Comparison of ENCODE assay signal across 23 cellular contexts in the genomic region with DNA sequence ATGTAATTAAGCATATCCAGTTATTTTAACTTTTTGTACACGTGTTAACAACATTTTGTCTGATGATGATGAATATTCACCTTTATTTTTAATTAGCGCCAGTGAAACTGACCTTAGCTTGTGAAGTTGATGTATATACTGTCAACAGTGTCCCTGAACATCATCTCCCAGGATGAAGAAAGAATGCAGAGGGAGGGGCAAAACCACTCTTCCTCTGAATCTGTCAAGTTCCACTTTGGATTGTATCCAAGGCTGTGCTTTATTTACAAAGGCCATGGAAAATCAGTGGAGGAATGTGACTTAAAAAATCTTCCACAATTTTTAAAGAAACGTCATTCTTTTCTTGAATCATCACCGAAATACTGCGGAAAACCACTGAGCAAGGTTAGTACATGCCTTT. TPM values are rescaled to one million over a fixed set of nuclear protein-coding genes. Genes with fewer than 3 reads are reported as not detected.
A peak's percentile ranks its signal among the peaks of the same experiment; 100 is the strongest.
DNase-seq lines count a peak whose midpoint lies in the region; ATAC-seq, FAIRE-seq and TF ChIP-seq lines count a peak whose summit lies in the region.
"Had no signal": no experiment of that assay in that cellular context is flagged by ENCODE, and none has a peak within 500 bp of the region (broad histone marks: within the 10 kb centered on the region; RNA-seq: fewer than 3 reads in every experiment).

No MANE protein-coding gene starts in this region.

- no peak for TF ChIP-seq POLR2A in HepG2 (IDR thresholded peaks at IDR 0.05; ENCODE audit: insufficient read depth in 1 of 2, low read depth in 2 of 2, low read length in 2 of 2)

- H3K4me1 ChIP-seq in HepG2 (ENCODE audit: insufficient read depth, low read length) = peaks cover 93% of the 10 kb centered on the region

- H3K4me2 ChIP-seq in HepG2 (ENCODE audit: low read depth, low read length) = peak overlapping the region; percentile 79
- H3K4me2 ChIP-seq: hepatocyte had no signal

- intact Hi-C loops in HepG2 (cut with micrococcal nuclease; ENCODE audit: unreplicated experiment) = no loop called here

- no peaks in the 10 kb centered on the region for H3K27me3 ChIP-seq in HepG2 (ENCODE audit: control insufficient read depth in 1 of 2, insufficient read depth in 2 of 2, low read length in 2 of 2)
- H3K27me3 ChIP-seq in MG63 = peaks cover 11% of the 10 kb centered on the region; the same call in 1 of the 2 replicates
- H3K27me3 ChIP-seq: esophagus squamous epithelium, hepatocyte had no signal

- no peaks in the 10 kb centered on the region for H3K79me2 ChIP-seq in HepG2 (ENCODE audit: insufficient read depth, low read length)
- H3K79me2 ChIP-seq: hepatocyte had no signal

- peak in 1 of 2 experiments; percentile 84; a peak in 2 of 4 replicates for TF ChIP-seq EP300 in HepG2 (IDR thresholded peaks at IDR 0.05; ENCODE audit: low read depth in 2 of 2, low read length in 2 of 2)
- TF ChIP-seq EP300 in HepG2 (CRISPR knock-in tag; IDR thresholded peaks at IDR 0.05; ENCODE audit: borderline replicate concordance) = no peak

- H3K36me3 ChIP-seq in HepG2 (replicated peaks in 1 of 2; ENCODE audit: control insufficient read depth in 1 of 2, insufficient read depth in 2 of 2, low read length in 2 of 2) = no peaks in the 10 kb centered on the region
- H3K36me3 ChIP-seq in MG63 = no peaks in the 10 kb centered on the region
- H3K36me3 ChIP-seq: esophagus squamous epithelium had no signal

- 9% methylated on average over 5 of the region's 5 CpGs for WGBS in HepG2 (ENCODE audit: low lambda C conversion rate)

- H3K9ac ChIP-seq in HepG2 (ENCODE audit: insufficient read depth, low read depth, low read length) = no peak overlapping the region

- CTCF ChIA-PET in HepG2 (lab: Yijun Ruan, JAX; ENCODE audit: low intra/inter-chr PET ratio, low total read pairs) = no interaction called here

- H4K20me1 ChIP-seq in HepG2 (ENCODE audit: insufficient read depth, low read length) = no peaks in the 10 kb centered on the region

- H3K4me3 ChIP-seq in cardiac fibroblast (replicated peaks in 1 of 2; ENCODE audit: low read depth in 2 of 2, low read length in 2 of 2) = no peak overlapping the region
- H3K4me3 ChIP-seq in HepG2 (replicated peaks in 1 of 3; ENCODE audit: insufficient read depth in 1 of 3, low read depth in 2 of 3, low read length in 3 of 3) = no peak overlapping the region
- H3K4me3 ChIP-seq in MG63 = no peak overlapping the region
- H3K4me3 ChIP-seq: esophagus squamous epithelium, hepatocyte, mucosa of descending colon had no signal

- H2AFZ ChIP-seq in HepG2 (ENCODE audit: low read length) = no peak overlapping the region
- H2AFZ ChIP-seq: hepatocyte had no signal

- POLR2A ChIA-PET in HepG2 (lab: Yijun Ruan, JAX) = interaction anchor here (1.4 kb wide), 1 partner anchor 42 kb away, joined by 4 read pairs; no protein-coding TSS in a partner anchor

- H3K9me3 ChIP-seq in HepG2 (ENCODE audit: low read length) (no peaks in the 10 kb centered on the region), MG63 (no peaks in the 10 kb centered on the region)
- H3K9me3 ChIP-seq: esophagus squamous epithelium, mucosa of descending colon had no signal

- FAIRE-seq in RCC 7860 (lab: Jason Lieb, UNC) = no peak
- FAIRE-seq in HepG2 (lab: Jason Lieb, UNC) = peak; percentile 74

- TF ChIP-seq RAD21 in HepG2 (CRISPR knock-in tag; IDR thresholded peaks at IDR 0.05) = no peak

- in situ Hi-C loops in HepG2 (cut with HindIII; ENCODE audit: extremely low pct_ligation_motif_present, low pct_unique_long_range_greater_than_20kb) (no loop called here), G401 (cut with HindIII; ENCODE audit: low sequenced_read_pairs) (no loop called here)

- peak overlapping the region; percentile 91 for H3K27ac ChIP-seq in HepG2 (ENCODE audit: extremely low read length, insufficient read depth, low read length)
- H3K27ac ChIP-seq: esophagus squamous epithelium, hepatocyte had no signal

- DNase-seq in EH (ENCODE audit: low read depth) (peak; percentile 87), RCC 7860 (ENCODE audit: low spot score) (peak; percentile 10), cardiac fibroblast (ENCODE audit: low read depth in 2 of 2) (peak; percentile 70 to 82), HepG2 (ENCODE audit: low spot score) (peak; percentile 93), G401 (ENCODE audit: low spot score) (no peak), MG63 (no peak)
- DNase-seq: activated CD8-positive, alpha-beta T cell treated with anti-CD3 and anti-CD28 coated beads, Interleukin-2, amount 10 ng/mL, durations not matched to agents 7 days and 5 days; activated naive CD4-positive, alpha-beta T cell treated with anti-CD3 and anti-CD28 coated beads, Interleukin-2, amount 50 U/mL, for 16 hours; activated T-cell treated with anti-CD3 and anti-CD28 coated beads, Interleukin-2, amount 50 U/mL, for 4 hours; CD4-positive, CD25-positive, alpha-beta regulatory T cell; central memory CD4-positive, alpha-beta T cell; effector CD4-positive, alpha-beta T cell; esophagus squamous epithelium; mucosa of descending colon; NCI-H2029; retina; stimulated activated CD4-positive, alpha-beta T cell treated with anti-CD3 and anti-CD28 coated beads, Interleukin-15, amount 100 ng/mL, for 24 hours had no signal

- ATAC-seq in HepG2 (no peak), HG03354 (IDR thresholded peaks at IDR 0.05; ENCODE audit: poor library complexity, severe bottlenecking, unreplicated experiment) (no peak), GM19035 (IDR thresholded peaks at IDR 0.05; ENCODE audit: unreplicated experiment) (no peak)
- ATAC-seq: activated CD8-positive, alpha-beta T cell treated with anti-CD3 and anti-CD28 coated beads, Interleukin-2, amount 10 ng/mL, durations not matched to agents 7 days and 5 days; activated T-cell treated with anti-CD3 and anti-CD28 coated beads, Interleukin-2, amount 50 U/mL, for 4 hours; Right ventricle myocardium inferior; stimulated activated memory B cell treated with anti-CD40 and anti-IgM and Interleukin-4, amounts not matched to agents 10 μg/mL and 1 μg/mL and 100 μg/mL, for 72 hours; WTC11 had no signal

- no TSS peak for BruUV-seq in HepG2 (replicated peaks; lab: Mats Ljungman, UMichigan)

- TF ChIP-seq CTCF in cardiac fibroblast (IDR thresholded peaks at IDR 0.05; ENCODE audit: low read depth, low read length) (no peak), HepG2 (CRISPR knock-in tag; IDR thresholded peaks at IDR 0.05) (no peak)

TF ChIP-seq in HepG2, 621 proteins besides CTCF, POLR2A, EP300 and RAD21 (continues in another document):
- TF ChIP-seq HMG20B (CRISPR knock-in tag; conservative IDR thresholded peaks at IDR 0.05) = peak; percentile 67; the same call in 1 of the 2 replicates
- TF ChIP-seq REL (CRISPR knock-in tag; conservative IDR thresholded peaks at IDR 0.05) = no peak
- TF ChIP-seq, protein P1, sequence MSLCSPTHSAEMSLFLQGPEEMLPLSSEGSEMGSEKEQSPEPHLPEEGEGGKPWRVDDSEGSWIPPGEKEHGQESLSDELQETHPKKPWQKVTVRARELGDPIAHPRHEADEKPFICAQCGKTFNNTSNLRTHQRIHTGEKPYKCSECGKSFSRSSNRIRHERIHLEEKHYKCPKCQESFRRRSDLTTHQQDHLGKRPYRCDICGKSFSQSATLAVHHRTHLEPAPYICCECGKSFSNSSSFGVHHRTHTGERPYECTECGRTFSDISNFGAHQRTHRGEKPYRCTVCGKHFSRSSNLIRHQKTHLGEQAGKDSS (CRISPR knock-in tag; IDR thresholded peaks at IDR 0.05; ENCODE audit: borderline replicate concordance, low read depth) = no peak
- TF ChIP-seq BORCS8-MEF2B (CRISPR knock-in tag; IDR thresholded peaks at IDR 0.05) = no peak
- TF ChIP-seq SOX6 (IDR thresholded peaks at IDR 0.05) = no peak
- peak; percentile 76 for TF ChIP-seq SOX6 (CRISPR knock-in tag; IDR thresholded peaks at IDR 0.05)
- TF ChIP-seq PITX1 (CRISPR knock-in tag; IDR thresholded peaks at IDR 0.05) = no peak
- peak; percentile 73 for TF ChIP-seq PPARG (CRISPR knock-in tag; conservative IDR thresholded peaks at IDR 0.05)

RNA-seq across cellular contexts. Expression of a gene that starts 4.5 kb away (rescaled TPM):
- 4.7 and 8.9 TPM in 2 replicates for total RNA-seq in HepG2 (2016; rRNA removed; fragmentation: Illumina TruSeq; extraction: Trizol)
- 15.2 and 18.1 TPM in 2 replicates for total RNA-seq in HepG2 (2016; cell fraction: cytosol; rRNA removed; fragmentation: Illumina TruSeq; extraction: Trizol; ENCODE audit: low read depth)
- 5.3 and 9.6 TPM in 2 replicates for total RNA-seq in HepG2 (2016; cell fraction: insoluble cytoplasmic fraction; rRNA removed; fragmentation: Illumina TruSeq; extraction: Trizol)
- 6.2 and 8.7 TPM in 2 replicates for total RNA-seq in HepG2 (2016; cell fraction: membrane; rRNA removed; fragmentation: Illumina TruSeq; extraction: Trizol)
- total RNA-seq in HepG2 (2016; cell fraction: nucleus; rRNA removed; fragmentation: Illumina TruSeq; extraction: Trizol) = 19.6 and 19.9 TPM in 2 replicates
- 1.9 and 2.3 TPM in 2 replicates for polyA plus RNA-seq in HepG2 (2011; rRNA removed)
- polyA plus RNA-seq in HepG2 (2011; cell fraction: cytosol; rRNA removed) = 0.59 and 0.99 TPM in 2 replicates
- polyA plus RNA-seq in HepG2 (2011; cell fraction: nucleus; rRNA removed) = 1.8 and 2.1 TPM in 2 replicates
- 2.1 and 2.7 TPM in 2 replicates for polyA plus RNA-seq in HepG2 (2012)
- 0.79 and 0.85 TPM in 2 replicates for polyA plus RNA-seq in HepG2 (2016; cell fraction: cytosol; fragmentation: Illumina TruSeq; extraction: Trizol; ENCODE audit: low read depth)
- polyA plus RNA-seq in HepG2 (2016; cell fraction: insoluble cytoplasmic fraction; fragmentation: Illumina TruSeq; extraction: Trizol; ENCODE audit: low read depth) = 3.2 and 3.5 TPM in 2 replicates
- polyA plus RNA-seq in HepG2 (2016; cell fraction: membrane; fragmentation: Illumina TruSeq; extraction: Trizol; ENCODE audit: low read depth) = 1.1 and 1.6 TPM in 2 replicates
- polyA plus RNA-seq in HepG2 (2016; cell fraction: nucleus; fragmentation: Illumina TruSeq; extraction: Trizol; ENCODE audit: insufficient read depth, low read depth) = 16.4 and 18.5 TPM in 2 replicates
- 0.40 and 0.84 TPM in 2 replicates for polyA minus RNA-seq in HepG2 (2011; rRNA and poly(A)+ RNA removed; ENCODE audit: low replicate concordance)
- 1.8 and 2.2 TPM in 2 replicates for polyA minus RNA-seq in HepG2 (2011; cell fraction: cytosol; rRNA and poly(A)+ RNA removed)
- 13.8 and 14.3 TPM in 2 replicates for polyA minus RNA-seq in HepG2 (2011; cell fraction: nucleus; rRNA and poly(A)+ RNA removed)
- 1.3 TPM in 1 of 2 replicates, not detected in the other for total RNA-seq in G401 (2014; rRNA removed; shearing (Covaris generic))
- total RNA-seq in MG63 (2014; rRNA removed; shearing (Covaris generic); ENCODE audit: low replicate concordance) = 5.0 and 5.4 TPM in 2 replicates

Comparison
In these comparisons a context has a peak if more than half of its experiments do, and no peak if none do; other contexts are left out.
1. DNase-seq: peak in EH (single experiment), RCC 7860 (single experiment), cardiac fibroblast (2 of 2) and HepG2 (single experiment); none in G401 (single experiment) and MG63 (single experiment).